Comparison of ENCODE assay signal across 7 cellular contexts in genomic region chr16:17544304-17544703, GRCh38.
"Had no signal": no experiment of that assay in that cellular context is flagged by ENCODE, and none has a peak within 500 bp of the region (broad histone marks: within the 10 kb centered on the region; RNA-seq: fewer than 3 reads in every experiment).

No MANE protein-coding gene starts in this region.

- H3K4me3 ChIP-seq: GM23248, GM23338, HAP-1 had no signal

- H3K4me1 ChIP-seq: HAP-1 had no signal

- H3K27ac ChIP-seq: GM23248 had no signal

- DNase-seq: GM23248, GOT3, HCEC 1CT, HFFc6 had no signal

- H3K9me3 ChIP-seq: HAP-1 had no signal

- ATAC-seq: GM23338, HCT116 had no signal

- H3K36me3 ChIP-seq: HAP-1 had no signal

- H2AFZ ChIP-seq: GM23248, GM23338 had no signal

- H3K9ac ChIP-seq: GM23248 had no signal

- H3K4me2 ChIP-seq: GM23338 had no signal
